In genomic region chr9:5635390-5635789, GRCh38 we compare ENCODE assay signal across 28 cellular contexts.
"Had no signal": no experiment of that assay in that cellular context is flagged by ENCODE, and none has a peak within 500 bp of the region (broad histone marks: within the 10 kb centered on the region; RNA-seq: fewer than 3 reads in every experiment).

No MANE protein-coding gene starts in this region.

- H3K4me1 ChIP-seq: parathyroid adenoma had no signal

- H3K27me3 Mint-ChIP-seq: naive thymus-derived CD4-positive, alpha-beta T cell; progenitor cell of endocrine pancreas; stimulated activated naive CD8-positive, alpha-beta T cell treated with anti-CD3 and anti-CD28 coated beads, Interleukin-15, amount 100 ng/mL, for 72 hours had no signal

- H3K4me3 ChIP-seq: coronary artery, left ventricle myocardium inferior, lower lobe of right lung, neural progenitor cell, smooth muscle cell, suprapubic skin, transverse colon, vagina had no signal

- H3K4me1 Mint-ChIP-seq: neural progenitor cell had no signal

- H3K36me3 ChIP-seq: lower lobe of right lung, neural progenitor cell, suprapubic skin, transverse colon, vagina had no signal

- H3K27ac Mint-ChIP-seq: immature natural killer cell; mesothelial cell of epicardium; nephron; neural progenitor cell; stimulated activated naive CD8-positive, alpha-beta T cell treated with anti-CD3 and anti-CD28 coated beads, Interleukin-15, amount 100 ng/mL, for 72 hours had no signal

- H3K27ac ChIP-seq: coronary artery, left ventricle myocardium inferior, lower lobe of right lung, neural progenitor cell, parathyroid adenoma, suprapubic skin, transverse colon, vagina had no signal

- H3K9ac ChIP-seq: neural progenitor cell, parathyroid adenoma had no signal

- H2AFZ ChIP-seq: neural progenitor cell, parathyroid adenoma had no signal

- H3K4me2 ChIP-seq: neural progenitor cell, smooth muscle cell had no signal

- ATAC-seq: left colon; lower lobe of right lung; naive thymus-derived CD4-positive, alpha-beta T cell; sciatic nerve; stimulated activated naive CD8-positive, alpha-beta T cell treated with anti-CD3 and anti-CD28 coated beads, Interleukin-15, amount 100 ng/mL, for 72 hours had no signal

- DNase-seq: dermis blood vessel endothelial cell; effector memory CD4-positive, alpha-beta T cell; hypothalamus; immature natural killer cell; islet precursor cell; kidney glomerular epithelial cell; left colon; left ventricle myocardium inferior; lower lobe of right lung; mesenchymal stem cell; naive thymus-derived CD4-positive, alpha-beta T cell; stimulated activated CD4-positive, alpha-beta T cell treated with anti-CD3 and anti-CD28 coated beads, Interleukin-12 subunit alpha, Interleukin-12 subunit beta, amount 100 ng/mL, for 4 hours; stimulated activated CD4-positive, alpha-beta T cell treated with anti-CD3 and anti-CD28 coated beads, Interleukin-1b, Interleukin-23, amount 100 ng/mL, for 48 hours; stimulated activated CD4-positive, alpha-beta T cell treated with anti-CD3 and anti-CD28 coated beads, Interleukin-4, amount 100 ng/mL, for 1 hour; stimulated activated CD8-positive, alpha-beta memory T cell treated with anti-CD3 and anti-CD28 coated beads, Interleukin-4, amount 100 ng/mL, for 48 hours; stimulated activated naive CD4-positive, alpha-beta T cell; stimulated activated naive CD8-positive, alpha-beta T cell treated with anti-CD3 and anti-CD28 coated beads, Interleukin-15, amount 100 ng/mL, for 72 hours; transverse colon had no signal

- H3K4me3 Mint-ChIP-seq: immature natural killer cell; mesothelial cell of epicardium; nephron; neural progenitor cell; stimulated activated naive CD8-positive, alpha-beta T cell treated with anti-CD3 and anti-CD28 coated beads, Interleukin-15, amount 100 ng/mL, for 72 hours had no signal

- H3K27me3 ChIP-seq: neural progenitor cell, suprapubic skin, transverse colon, vagina had no signal
